ENCODE assay signal across 24 cellular contexts in genomic region chr9:84679571-84679970, GRCh38. TPM values are rescaled to one million over a fixed set of nuclear protein-coding genes. Genes with fewer than 3 reads are reported as not detected.
"Had no signal": no experiment of that assay in that cellular context is flagged by ENCODE, and none has a peak within 500 bp of the region (broad histone marks: within the 10 kb centered on the region; RNA-seq: fewer than 3 reads in every experiment).

No MANE protein-coding gene starts in this region.

- DNase-seq: dermis blood vessel endothelial cell; dorsolateral prefrontal cortex; effector CD4-positive, alpha-beta T cell; effector memory CD4-positive, alpha-beta T cell; foreskin keratinocyte; glutamatergic neuron; head of caudate nucleus; heart right ventricle; hippocampal formation; immature natural killer cell; islet precursor cell; kidney; kidney glomerular epithelial cell; left cardiac atrium; left lung; left ventricle myocardium superior; lower lobe of right lung; mesenchymal stem cell; mucosa of descending colon; naive B cell had no signal

- H3K4me3 ChIP-seq: coronary artery, esophagus muscularis mucosa, heart right ventricle, left lung, lower lobe of right lung, mucosa of descending colon had no signal

- ATAC-seq: foreskin keratinocyte, heart right ventricle, left cardiac atrium, left lung, left ventricle myocardium superior, lower lobe of right lung, mucosa of descending colon had no signal

- H3K9me3 ChIP-seq: esophagus muscularis mucosa, heart right ventricle, left lung, lower lobe of right lung, mucosa of descending colon had no signal

- H3K4me1 ChIP-seq: foreskin keratinocyte, heart right ventricle, left lung, lower lobe of right lung had no signal

- H3K27me3 ChIP-seq: dorsolateral prefrontal cortex, esophagus muscularis mucosa, heart right ventricle, left lung had no signal

- H3K27ac ChIP-seq: coronary artery, esophagus muscularis mucosa, foreskin keratinocyte, heart right ventricle, left lung, lower lobe of right lung had no signal

- H3K36me3 ChIP-seq: esophagus muscularis mucosa, heart right ventricle, left lung, lower lobe of right lung had no signal

RNA-seq across cellular contexts. Expression of gene NTRK2, which starts 10.0 kb away (rescaled TPM):
- total RNA-seq: fibroblast of villous mesenchyme, myocyte had no signal
